20 cellular contexts compared by ENCODE assay signal in genomic region chr7:49264530-49264929, GRCh38.
"Had no signal": no experiment of that assay in that cellular context is flagged by ENCODE, and none has a peak within 500 bp of the region (broad histone marks: within the 10 kb centered on the region; RNA-seq: fewer than 3 reads in every experiment).

No MANE protein-coding gene starts in this region.

- H3K27me3 ChIP-seq: MG63 had no signal

- DNase-seq: Karpas-422, KG1, MG63, NCI-H1092, NCI-H1105 treated with DMSO at 0.1 percent for 48 hours, NCI-H1417 treated with DMSO at 0.1 percent for 48 hours, NCI-H146, NCI-H1694 treated with DMSO at 0.1 percent for 48 hours, NCI-H1930, NCI-H2081, NCI-H2107, NCI-H226, NCI-H446, NCI-H510A, NCI-H524 treated with DMSO at 0.1 percent for 48 hours, NCI-H69, NCI-H774, PC-3, SHP77 had no signal

- H3K36me3 ChIP-seq: MG63 had no signal

- H3K27ac ChIP-seq: RWPE1 had no signal

- H3K9me3 ChIP-seq: MG63 had no signal

- H3K4me3 ChIP-seq: MG63 had no signal
